Comparison of ENCODE assay signal across 13 cellular contexts in the genomic region with DNA sequence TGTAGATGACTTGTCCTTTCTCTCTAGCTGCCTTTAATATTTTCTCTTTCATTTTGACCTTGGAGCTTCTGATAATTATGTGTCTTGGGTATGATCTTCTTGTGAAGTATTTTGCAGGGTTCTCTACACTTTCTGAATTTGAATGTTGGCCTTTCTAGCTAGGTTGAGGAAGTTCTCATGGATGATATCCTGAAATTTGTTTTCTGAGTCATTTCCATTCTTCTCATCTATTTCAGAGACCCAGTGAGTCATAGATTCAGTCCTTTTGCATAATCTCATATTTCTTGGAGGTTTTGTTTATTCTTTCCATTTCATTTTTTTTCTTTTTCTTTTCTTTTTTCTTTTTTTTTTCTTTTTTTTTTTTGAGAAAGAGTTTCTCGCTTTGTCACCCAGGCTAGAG.
"Had no signal": no experiment of that assay in that cellular context is flagged by ENCODE, and none has a peak within 500 bp of the region (broad histone marks: within the 10 kb centered on the region; RNA-seq: fewer than 3 reads in every experiment).

No MANE protein-coding gene starts in this region.

- H3K4me3 Mint-ChIP-seq: activated B cell treated with CpG ODN at 0.5 μM for 24 hours; activated CD4-positive, alpha-beta T cell treated with anti-CD3 and anti-CD28 coated beads, Interleukin-2, amount 10 ng/mL, durations not matched to agents 7 days and 5 days; effector memory CD8-positive, alpha-beta T cell; immature natural killer cell; naive thymus-derived CD8-positive, alpha-beta T cell; T-helper 17 cell had no signal

- H3K27ac Mint-ChIP-seq: activated B cell treated with CpG ODN at 0.5 μM for 24 hours; activated CD4-positive, alpha-beta T cell treated with anti-CD3 and anti-CD28 coated beads, Interleukin-2, amount 10 ng/mL, durations not matched to agents 7 days and 5 days; activated naive CD4-positive, alpha-beta T cell treated with anti-CD3 and anti-CD28 coated beads, Interleukin-2, amount 50 U/mL, for 72 hours; effector memory CD8-positive, alpha-beta T cell; immature natural killer cell; T-helper 17 cell had no signal

- H3K27me3 Mint-ChIP-seq: activated B cell treated with CpG ODN at 0.5 μM for 24 hours; activated CD4-positive, alpha-beta T cell treated with anti-CD3 and anti-CD28 coated beads, Interleukin-2, amount 10 ng/mL, durations not matched to agents 7 days and 5 days; effector memory CD8-positive, alpha-beta T cell; naive thymus-derived CD8-positive, alpha-beta T cell; T-helper 17 cell had no signal

- DNase-seq: activated B cell treated with CpG ODN at 0.5 μM for 24 hours; activated CD4-positive, alpha-beta T cell treated with anti-CD3 and anti-CD28 coated beads, Interleukin-2, amount 10 ng/mL, durations not matched to agents 7 days and 5 days; activated effector memory CD4-positive, alpha-beta T cell treated with Interleukin-2 at 50 U/mL for 16 hours; anterior cingulate cortex; colonic mucosa; effector memory CD8-positive, alpha-beta T cell; erythroblast; immature natural killer cell; left cardiac atrium; naive thymus-derived CD8-positive, alpha-beta T cell; T-helper 17 cell; thyroid gland had no signal

- H3K4me1 Mint-ChIP-seq: activated B cell treated with CpG ODN at 0.5 μM for 24 hours; activated CD4-positive, alpha-beta T cell treated with anti-CD3 and anti-CD28 coated beads, Interleukin-2, amount 10 ng/mL, durations not matched to agents 7 days and 5 days; immature natural killer cell; naive thymus-derived CD8-positive, alpha-beta T cell; T-helper 17 cell had no signal

- H3K36me3 Mint-ChIP-seq: naive thymus-derived CD8-positive, alpha-beta T cell had no signal

- ATAC-seq: activated naive CD4-positive, alpha-beta T cell treated with anti-CD3 and anti-CD28 coated beads, Interleukin-2, amount 50 U/mL, for 72 hours; effector memory CD8-positive, alpha-beta T cell; left cardiac atrium; naive thymus-derived CD8-positive, alpha-beta T cell; T-helper 17 cell had no signal
